ENCODE assay signal across 8 cellular contexts in genomic region chr17:30093463-30094147, GRCh38. TPM values are rescaled to one million over a fixed set of nuclear protein-coding genes. Genes with fewer than 3 reads are reported as not detected.
DNase-seq lines count a peak whose midpoint lies in the region; ATAC-seq, FAIRE-seq and TF ChIP-seq lines count a peak whose summit lies in the region.

No MANE protein-coding gene starts in this region.

- ATAC-seq in GM21529 (IDR thresholded peaks at IDR 0.05; ENCODE audit: unreplicated experiment) (peak; percentile 45), HG03039 (IDR thresholded peaks at IDR 0.05; ENCODE audit: unreplicated experiment) (no peak)

- BruUV-seq in endothelial cell of umbilical vein (replicated peaks; lab: Mats Ljungman, UMichigan): no TSS peak

- peak; percentile 68 for TF ChIP-seq CTCF in BJ (IDR thresholded peaks at IDR 0.05; ENCODE audit: insufficient read depth, low read depth, low read length)
- TF ChIP-seq CTCF in endothelial cell of umbilical vein (IDR thresholded peaks at IDR 0.05; ENCODE audit: extremely low read depth in 1 of 2, insufficient read depth in 1 of 2, low read depth in 1 of 2, low read length in 2 of 2): peak; percentile 52 to 80
- peak; percentile 71 to 91 (median 75) for TF ChIP-seq CTCF in tibial nerve (IDR thresholded peaks at IDR 0.05)

- H2AFZ ChIP-seq in endothelial cell of umbilical vein (ENCODE audit: low read depth, low read length): peak overlapping the region; percentile 21

- DNase-seq in BJ (ENCODE audit: low read depth) (no peak), NCI-H524 treated with DMSO at 0.1 percent for 48 hours (lab: John Stamatoyannopoulos, UW) (peak; percentile 42), endothelial cell of umbilical vein (ENCODE audit: low read depth, low spot score) (peak; percentile 72), midbrain (lab: John Stamatoyannopoulos, UW) (peak; percentile 73), tibial nerve (ENCODE audit: low spot score in 2 of 2) (peak in 1 of 2 donors; percentile 75)
- DNase-seq in activated CD4-positive, alpha-beta T cell treated with anti-CD3 and anti-CD28 coated beads, Interleukin-2, amount 50 U/mL, for 48 hours: peak; percentile 26 to 46

- POLR2A ChIA-PET in BJ (lab: Charles Lee): interaction anchor here (0.5 kb wide), 1 partner anchor 66 kb away, joined by 3 read pairs; no protein-coding TSS in a partner anchor
- POLR2A ChIA-PET in endothelial cell of umbilical vein (lab: Charles Lee): no interaction called here

- intact Hi-C loops in endothelial cell of umbilical vein (cut with micrococcal nuclease): loop anchor here (1.0 to 10.0 kb wide), 6 partner anchors 67 to 719 kb away; partner anchors contain the start of gene SSH2

- TF ChIP-seq POLR2A in endothelial cell of umbilical vein (IDR thresholded peaks at IDR 0.05; ENCODE audit: low read depth, low read length): no peak
- no peak for TF ChIP-seq POLR2A in tibial nerve (IDR thresholded peaks at IDR 0.05)

- no peaks in the 10 kb centered on the region for H3K79me2 ChIP-seq in endothelial cell of umbilical vein (ENCODE audit: control insufficient read depth, insufficient read depth, low read length)

- no peaks in the 10 kb centered on the region for H3K36me3 ChIP-seq in BJ (ENCODE audit: control insufficient read depth, insufficient read depth, low read length)
- H3K36me3 ChIP-seq in endothelial cell of umbilical vein (ENCODE audit: control insufficient read depth in 2 of 2, extremely low read depth in 1 of 2, insufficient read depth in 2 of 2, low read length in 2 of 2): no peaks in the 10 kb centered on the region
- H3K36me3 ChIP-seq in tibial nerve: no peaks in the 10 kb centered on the region

- 19% methylated on average over 12 of the region's 12 CpGs for WGBS in tibial nerve, 2 donors

- H3K4me1 ChIP-seq in endothelial cell of umbilical vein (ENCODE audit: control insufficient read depth, extremely low read depth, insufficient read depth, low read length) (no peaks in the 10 kb centered on the region), tibial nerve (peaks cover 0 to 23% (median 0%) of the 10 kb centered on the region in 4 donors)

- no peak overlapping the region for H3K9ac ChIP-seq in endothelial cell of umbilical vein (replicated peaks; ENCODE audit: extremely low read depth, insufficient read depth, low read length)

- CTCF ChIA-PET in BJ (lab: Yijun Ruan, JAX) (interaction anchor here (0.6 to 8.3 kb wide), 36 partner anchors 9 to 520 kb away, joined by 3 to 110 read pairs (median 4); partner anchors contain the start of gene SSH2), endothelial cell of umbilical vein (lab: Charles Lee) (interaction anchor here (0.5 to 6.2 kb wide), 108 partner anchors 9 to 970 kb away, joined by 3 to 206 read pairs (median 4); partner anchors contain the start of genes ANKRD13B, BLMH, CORO6 and EFCAB5)

- H3K9me1 ChIP-seq in endothelial cell of umbilical vein (replicated peaks; ENCODE audit: control insufficient read depth, extremely low read depth, insufficient read depth, low read length): no peaks in the 10 kb centered on the region

- H3K27ac ChIP-seq in endothelial cell of umbilical vein (ENCODE audit: insufficient read depth, low read depth, low read length): no peak overlapping the region
- no peak overlapping the region for H3K27ac ChIP-seq in tibial nerve

- H3K27me3 ChIP-seq in BJ (ENCODE audit: control insufficient read depth, insufficient read depth, low read length) (no peaks in the 10 kb centered on the region), endothelial cell of umbilical vein (ENCODE audit: control insufficient read depth in 2 of 2, insufficient read depth in 2 of 2, low read length in 2 of 2) (no peaks in the 10 kb centered on the region), tibial nerve (no peaks in the 10 kb centered on the region)

- H3K4me3 ChIP-seq in BJ (ENCODE audit: low read depth, low read length) (no peak overlapping the region), endothelial cell of umbilical vein (replicated peaks in 1 of 3; ENCODE audit: insufficient read depth in 1 of 3, low read depth in 1 of 3, low read length in 3 of 3) (no peak overlapping the region), tibial nerve (no peak overlapping the region)

- no peak for TF ChIP-seq EP300 in tibial nerve (IDR thresholded peaks at IDR 0.05)

- H4K20me1 ChIP-seq in endothelial cell of umbilical vein (replicated peaks; ENCODE audit: control insufficient read depth, extremely low read depth, insufficient read depth, low read length): no peaks in the 10 kb centered on the region

- dilution Hi-C loops in endothelial cell of umbilical vein (cut with MboI; ENCODE audit: extremely low pct_ligation_motif_present, low sequenced_read_pairs): no loop called here

- FAIRE-seq in endothelial cell of umbilical vein (lab: Jason Lieb, UNC): peak; percentile 67

- H3K4me2 ChIP-seq in endothelial cell of umbilical vein (ENCODE audit: insufficient read depth, low read length): no peak overlapping the region

- H3K9me3 ChIP-seq in endothelial cell of umbilical vein (replicated peaks; ENCODE audit: control insufficient read depth, insufficient read depth, low read length): no peaks in the 10 kb centered on the region
- H3K9me3 ChIP-seq in tibial nerve: no peaks in the 10 kb centered on the region

TF ChIP-seq in endothelial cell of umbilical vein, 7 proteins besides CTCF, POLR2A, EP300 and RAD21:
- TF ChIP-seq POLR2AphosphoS5 (IDR thresholded peaks at IDR 0.05; ENCODE audit: insufficient read depth, low read depth, low read length): no peak
- no peak for TF ChIP-seq MYC (IDR thresholded peaks at IDR 0.05; ENCODE audit: low read depth, low read length)
- no peak for TF ChIP-seq JUN (IDR thresholded peaks at IDR 0.05; ENCODE audit: borderline replicate concordance, insufficient read depth, insufficient read length, low read depth)
- no peak for TF ChIP-seq GATA2 (IDR thresholded peaks at IDR 0.05; ENCODE audit: insufficient read depth, insufficient read length, low read depth, low read length)
- no peak for TF ChIP-seq EZH2 (IDR thresholded peaks at IDR 0.05; ENCODE audit: borderline replicate concordance, low read depth, low read length, severe bottlenecking)
- TF ChIP-seq MAX (IDR thresholded peaks at IDR 0.05; ENCODE audit: insufficient read depth, insufficient read length): no peak
- no peak for TF ChIP-seq FOS (IDR thresholded peaks at IDR 0.05; ENCODE audit: borderline replicate concordance, insufficient read depth, low read length)

RNA-seq across cellular contexts. Expression of gene NSRP1, which starts 23.0 kb away (rescaled TPM):
- 6.9 and 8.8 TPM in 2 replicates for polyA plus RNA-seq in BJ (2011; rRNA removed)
- polyA minus RNA-seq in BJ (2011; rRNA and poly(A)+ RNA removed): 7.2 and 9.4 TPM in 2 replicates
- 28.4 and 29.1 TPM in 2 replicates for total RNA-seq in endothelial cell of umbilical vein
- polyA plus RNA-seq in endothelial cell of umbilical vein: 6.9 and 11.2 TPM in 2 replicates
- polyA plus RNA-seq in endothelial cell of umbilical vein (2011; cell fraction: cytosol; rRNA removed): 13.6 and 14.7 TPM in 2 replicates
- 22.2 and 26.3 TPM in 2 replicates for polyA plus RNA-seq in endothelial cell of umbilical vein (2011; cell fraction: nucleus; rRNA removed)
- 24.9 and 29.7 TPM in 2 replicates for polyA plus RNA-seq in endothelial cell of umbilical vein (2012)
- 13.5 and 16.0 TPM in 2 replicates for polyA minus RNA-seq in endothelial cell of umbilical vein
- polyA minus RNA-seq in endothelial cell of umbilical vein (2011; cell fraction: cytosol; rRNA and poly(A)+ RNA removed): 10.3 TPM
- 20.3 and 31.1 TPM in 2 replicates for polyA minus RNA-seq in endothelial cell of umbilical vein (2011; cell fraction: nucleus; rRNA and poly(A)+ RNA removed)
- 10 to 100 TPM; 23.3 to 55.5 (median 34.4) TPM for total RNA-seq in tibial nerve
